In the genomic region with DNA sequence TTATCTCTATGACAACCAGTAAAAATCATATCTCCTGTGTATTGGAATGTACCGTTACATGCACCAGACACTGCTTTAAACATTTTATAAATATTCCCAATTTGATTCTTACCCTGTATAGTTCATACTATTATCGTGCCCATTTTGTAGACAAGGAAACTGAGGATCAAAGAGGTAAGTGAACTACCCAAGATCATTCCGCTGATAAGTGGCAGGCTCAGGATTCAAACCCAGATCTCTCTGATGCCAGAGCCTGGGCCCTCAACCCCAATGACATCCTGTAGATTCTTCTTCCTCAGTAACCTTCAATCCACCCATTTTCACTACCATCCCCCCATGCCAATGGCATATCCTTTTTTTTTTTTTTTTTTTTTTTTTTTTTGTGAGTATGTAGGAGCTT, we compare ENCODE assay signal across 28 cellular contexts. TPM values are rescaled to one million over a fixed set of nuclear protein-coding genes. Genes with fewer than 3 reads are reported as not detected.
"Had no signal": no experiment of that assay in that cellular context is flagged by ENCODE, and none has a peak within 500 bp of the region (broad histone marks: within the 10 kb centered on the region; RNA-seq: fewer than 3 reads in every experiment).

No MANE protein-coding gene starts in this region.

- H3K4me2 ChIP-seq: neural progenitor cell had no signal

- H3K36me3 Mint-ChIP-seq: neural progenitor cell had no signal

- H3K4me3 ChIP-seq: neural progenitor cell, ovary, psoas muscle, right lobe of liver, sigmoid colon, stomach, thoracic aorta, thyroid gland, tibial nerve, upper lobe of left lung, vagina had no signal

- DNase-seq: occipital lobe; ovary; posterior cingulate gyrus; psoas muscle; right cardiac atrium; right lobe of liver; sigmoid colon; small intestine; stimulated activated CD4-positive, alpha-beta T cell treated with anti-CD3 and anti-CD28 coated beads, Interleukin-15, amount 100 ng/mL, for 24 hours; stimulated activated CD4-positive, alpha-beta T cell treated with anti-CD3 and anti-CD28 coated beads, Interleukin-2, amount 100 ng/mL, for 24 hours; stimulated activated CD4-positive, alpha-beta T cell treated with anti-CD3 and anti-CD28 coated beads, Interleukin-2, amount 100 ng/mL, for 48 hours; stimulated activated CD4-positive, alpha-beta T cell treated with anti-CD3 and anti-CD28 coated beads, Interleukin-4, amount 100 ng/mL, for 24 hours; stimulated activated naive B cell treated with anti-CD40 and anti-IgM and Interleukin-4, amounts not matched to agents 10 μg/mL and 1 μg/mL and 100 μg/mL, for 72 hours; stimulated activated naive CD4-positive, alpha-beta T cell treated with Interleukin-2 at 50 U/mL for 16 hours; stomach; thyroid gland; trophoblast cell; upper lobe of left lung had no signal

- H2AFZ ChIP-seq: neural progenitor cell, parathyroid adenoma had no signal

- H3K27ac ChIP-seq: neural progenitor cell, ovary, parathyroid adenoma, psoas muscle, right lobe of liver, sigmoid colon, stomach, thoracic aorta, thyroid gland, tibial nerve, upper lobe of left lung, vagina had no signal

- ATAC-seq: psoas muscle; right cardiac atrium; right lobe of liver; stimulated activated effector memory CD8-positive, alpha-beta T cell treated with anti-CD3 and anti-CD28 coated beads, Interleukin-12 subunit alpha, Interleukin-12 subunit beta, amount 100 ng/mL, for 72 hours; stimulated activated naive B cell treated with anti-CD40 and anti-IgM and Interleukin-4, amounts not matched to agents 10 μg/mL and 1 μg/mL and 100 μg/mL, for 72 hours had no signal

- H3K4me1 ChIP-seq: neural progenitor cell, parathyroid adenoma, psoas muscle, right lobe of liver, sigmoid colon, stomach, thyroid gland, tibial nerve, upper lobe of left lung, vagina had no signal

- H3K4me3 Mint-ChIP-seq: nephron; neural progenitor cell; stimulated activated effector memory CD8-positive, alpha-beta T cell treated with anti-CD3 and anti-CD28 coated beads, Interleukin-12 subunit alpha, Interleukin-12 subunit beta, amount 100 ng/mL, for 72 hours; stimulated activated naive B cell treated with anti-CD40 and anti-IgM and Interleukin-4, amounts not matched to agents 10 μg/mL and 1 μg/mL and 100 μg/mL, for 72 hours; stimulated activated naive CD8-positive, alpha-beta T cell treated with anti-CD3 and anti-CD28 coated beads, Interleukin-15, Interleukin-2, amounts not matched to agents 100 ng/mL and 50 ng/mL, for 24 hours had no signal

- H3K27me3 Mint-ChIP-seq: progenitor cell of endocrine pancreas had no signal

- H3K27me3 ChIP-seq: neural progenitor cell, ovary, right lobe of liver, sigmoid colon, stomach, thyroid gland, tibial nerve, upper lobe of left lung, vagina had no signal

- H3K27ac Mint-ChIP-seq: nephron; neural progenitor cell; progenitor cell of endocrine pancreas; stimulated activated effector memory CD8-positive, alpha-beta T cell treated with anti-CD3 and anti-CD28 coated beads, Interleukin-12 subunit alpha, Interleukin-12 subunit beta, amount 100 ng/mL, for 72 hours; stimulated activated naive B cell treated with anti-CD40 and anti-IgM and Interleukin-4, amounts not matched to agents 10 μg/mL and 1 μg/mL and 100 μg/mL, for 72 hours; stimulated activated naive CD8-positive, alpha-beta T cell treated with anti-CD3 and anti-CD28 coated beads, Interleukin-15, Interleukin-2, amounts not matched to agents 100 ng/mL and 50 ng/mL, for 24 hours had no signal

- H3K4me1 Mint-ChIP-seq: nephron; neural progenitor cell; stimulated activated effector memory CD8-positive, alpha-beta T cell treated with anti-CD3 and anti-CD28 coated beads, Interleukin-12 subunit alpha, Interleukin-12 subunit beta, amount 100 ng/mL, for 72 hours had no signal

- H3K9me3 Mint-ChIP-seq: neural progenitor cell; stimulated activated effector memory CD8-positive, alpha-beta T cell treated with anti-CD3 and anti-CD28 coated beads, Interleukin-12 subunit alpha, Interleukin-12 subunit beta, amount 100 ng/mL, for 72 hours; stimulated activated naive B cell treated with anti-CD40 and anti-IgM and Interleukin-4, amounts not matched to agents 10 μg/mL and 1 μg/mL and 100 μg/mL, for 72 hours; stimulated activated naive CD8-positive, alpha-beta T cell treated with anti-CD3 and anti-CD28 coated beads, Interleukin-15, Interleukin-2, amounts not matched to agents 100 ng/mL and 50 ng/mL, for 24 hours had no signal

- H3K9ac ChIP-seq: neural progenitor cell, parathyroid adenoma had no signal

- H3K9me3 ChIP-seq: ovary, psoas muscle, right lobe of liver, sigmoid colon, stomach, thoracic aorta, thyroid gland, upper lobe of left lung, vagina had no signal

- H3K36me3 ChIP-seq: neural progenitor cell, ovary, right lobe of liver, sigmoid colon, stomach, thoracic aorta, thyroid gland, tibial nerve, upper lobe of left lung, vagina had no signal

- H3K79me2 ChIP-seq: parathyroid adenoma had no signal

- FAIRE-seq: small intestine, urothelium cell line had no signal

RNA-seq across cellular contexts. Expression of a gene that starts 12.3 kb away (rescaled TPM):
- total RNA-seq: right lobe of liver, vagina had no signal
